In genomic region chr2:142179686-142180085, GRCh38 we compare ENCODE assay signal across 23 cellular contexts. TPM values are rescaled to one million over a fixed set of nuclear protein-coding genes. Genes with fewer than 3 reads are reported as not detected.
"Had no signal": no experiment of that assay in that cellular context is flagged by ENCODE, and none has a peak within 500 bp of the region (broad histone marks: within the 10 kb centered on the region; RNA-seq: fewer than 3 reads in every experiment).

No MANE protein-coding gene starts in this region.

- H3K4me1 ChIP-seq: ascending aorta, tibial nerve had no signal

- DNase-seq: activated CD4-positive, alpha-beta T cell treated with anti-CD3 and anti-CD28 coated beads for 48 hours; activated CD4-positive, alpha-beta T cell treated with anti-CD3 and anti-CD28 coated beads, Interleukin-2, amount 50 U/mL, for 48 hours; activated CD8-positive, alpha-beta memory T cell treated with anti-CD3 and anti-CD28 coated beads for 24 hours; activated effector memory CD4-positive, alpha-beta T cell treated with Interleukin-2 at 50 U/mL for 16 hours; activated naive CD4-positive, alpha-beta T cell treated with Interleukin-2 at 50 U/mL for 16 hours; dorsolateral prefrontal cortex; effector memory CD8-positive, alpha-beta T cell; head of caudate nucleus; hippocampal formation; left cardiac atrium; left ventricle myocardium superior; posterior cingulate gyrus; right lobe of liver; stimulated activated CD4-positive, alpha-beta T cell treated with anti-CD3 and anti-CD28 coated beads, Interleukin-2, amount 100 ng/mL, for 48 hours; stimulated activated naive CD4-positive, alpha-beta T cell treated with Interleukin-2 at 50 U/mL for 16 hours had no signal

- H3K27me3 ChIP-seq: ascending aorta, right lobe of liver, tibial nerve had no signal

- H3K27ac ChIP-seq: ascending aorta, coronary artery, dorsolateral prefrontal cortex, right lobe of liver, tibial nerve, VCaP had no signal

- ATAC-seq: activated CD4-positive, CD25-positive, alpha-beta regulatory T cell treated with anti-CD3 and anti-CD28 coated beads, Interleukin-2, amount 50 U/mL, for 24 hours; effector memory CD8-positive, alpha-beta T cell; left cardiac atrium; left ventricle myocardium superior; right lobe of liver had no signal

RNA-seq across cellular contexts. Expression of gene LRP1B, which starts 48.9 kb away (rescaled TPM):
- total RNA-seq: ascending aorta, lung microvascular endothelial cell, osteoblast had no signal
- polyA plus RNA-seq: keratinocyte had no signal
